ENCODE assay signal across 14 cellular contexts in genomic region chr4:113474017-113474416, GRCh38.
DNase-seq lines count a peak whose midpoint lies in the region; ATAC-seq, FAIRE-seq and TF ChIP-seq lines count a peak whose summit lies in the region.
"Had no signal": no experiment of that assay in that cellular context is flagged by ENCODE, and none has a peak within 500 bp of the region (broad histone marks: within the 10 kb centered on the region; RNA-seq: fewer than 3 reads in every experiment).

No MANE protein-coding gene starts in this region.

- H3K27ac ChIP-seq in astrocyte (ENCODE audit: low read depth, low read length) = peak overlapping the region; percentile 70
- H3K27ac ChIP-seq: neutrophil had no signal

- H3K27me3 Mint-ChIP-seq in astrocyte (ENCODE audit: low read depth, unreplicated experiment) = no peaks in the 10 kb centered on the region

- no peak for TF ChIP-seq CTCF in astrocyte (IDR thresholded peaks at IDR 0.05; ENCODE audit: insufficient read depth, low read depth, low read length)

- H4K20me1 ChIP-seq in astrocyte (ENCODE audit: insufficient read depth, low read length) = no peaks in the 10 kb centered on the region

- H3K79me2 ChIP-seq in astrocyte (ENCODE audit: insufficient read depth, low read length) = no peaks in the 10 kb centered on the region

- H3K4me3 ChIP-seq in astrocyte (ENCODE audit: insufficient read depth, low read depth, low read length) = no peak overlapping the region
- H3K4me3 ChIP-seq: MG63 had no signal

- DNase-seq in AG20443 (ENCODE audit: low spot score) (peak; percentile 60), HCEC 1CT (peak; percentile 80), astrocyte (ENCODE audit: low read depth) (peak; percentile 96), kidney tubule cell (ENCODE audit: low spot score) (peak; percentile 92), NCI-H345 treated with DMSO at 0.1 percent for 48 hours (lab: John Stamatoyannopoulos, UW; ENCODE audit: unreplicated experiment) (no peak), NCI-H128 (lab: John Stamatoyannopoulos, UW; ENCODE audit: unreplicated experiment) (no peak)
- DNase-seq in effector CD8-positive, alpha-beta T cell (lab: John Stamatoyannopoulos, UW) = no peak
- DNase-seq: activated CD8-positive, alpha-beta memory T cell treated with anti-CD3 and anti-CD28 coated beads, Interleukin-2, amount 50 U/mL, for 48 hours; DMS153; MG63; NCI-H510A; T-helper 1 cell had no signal

- H3K27ac Mint-ChIP-seq in astrocyte (ENCODE audit: unreplicated experiment) = peak overlapping the region; percentile 86

- H3K9me3 Mint-ChIP-seq in astrocyte (ENCODE audit: unreplicated experiment) = peaks cover 10% of the 10 kb centered on the region

- peaks cover 43% of the 10 kb centered on the region for H3K4me1 Mint-ChIP-seq in astrocyte (ENCODE audit: low read depth, unreplicated experiment)

- no peak overlapping the region for H2AFZ ChIP-seq in astrocyte (ENCODE audit: low read depth, low read length)

- no peaks in the 10 kb centered on the region for H3K27me3 ChIP-seq in astrocyte (ENCODE audit: insufficient read depth, low read length)
- H3K27me3 ChIP-seq: MG63, neutrophil had no signal

- no peak for ATAC-seq in GM18498 (IDR thresholded peaks at IDR 0.05; ENCODE audit: unreplicated experiment)

- H3K4me2 ChIP-seq in astrocyte (ENCODE audit: low read length) = peak overlapping the region; percentile 40

- peak; percentile 97 for FAIRE-seq in astrocyte (lab: Jason Lieb, UNC)

- peaks cover 5% of the 10 kb centered on the region for H3K9me3 ChIP-seq in astrocyte (ENCODE audit: insufficient read depth, low read depth, low read length)
- H3K9me3 ChIP-seq: neutrophil had no signal

- peak overlapping the region; percentile 1 for H3K4me3 Mint-ChIP-seq in astrocyte (ENCODE audit: unreplicated experiment)

- peaks cover 20% of the 10 kb centered on the region for H3K36me3 Mint-ChIP-seq in astrocyte (ENCODE audit: low read depth, unreplicated experiment)

- H3K9ac ChIP-seq in astrocyte (ENCODE audit: low read length) = peak overlapping the region; percentile 12

- H3K4me1 ChIP-seq in astrocyte (ENCODE audit: insufficient read depth, low read length) = peaks cover 20% of the 10 kb centered on the region

- peaks cover 5% of the 10 kb centered on the region for H3K36me3 ChIP-seq in astrocyte (ENCODE audit: insufficient read depth, low read length)
- H3K36me3 ChIP-seq: neutrophil had no signal

Comparison
In these comparisons a context has a peak if more than half of its experiments do, and no peak if none do; other contexts are left out.
1. DNase-seq: peak in AG20443 (single experiment), HCEC 1CT (single experiment), astrocyte (single experiment) and kidney tubule cell (single experiment); none in effector CD8-positive, alpha-beta T cell (single experiment), NCI-H345 treated with DMSO at 0.1 percent for 48 hours (single experiment) and NCI-H128 (single experiment).